Comparison of ENCODE assay signal across 26 cellular contexts in genomic region chr13:84393981-84394625, GRCh38.
"Had no signal": no experiment of that assay in that cellular context is flagged by ENCODE, and none has a peak within 500 bp of the region (broad histone marks: within the 10 kb centered on the region; RNA-seq: fewer than 3 reads in every experiment).

No MANE protein-coding gene starts in this region.

- H3K36me3 Mint-ChIP-seq: activated naive CD4-positive, alpha-beta T cell treated with anti-CD3 and anti-CD28 coated beads, Interleukin-2, amount 50 U/mL, for 24 hours had no signal

- H3K4me3 ChIP-seq: SJSA1 had no signal

- H3K36me3 ChIP-seq: SJSA1 had no signal

- ATAC-seq: activated CD8-positive, alpha-beta T cell treated with anti-CD3 and anti-CD28 coated beads, Interleukin-2, amount 10 ng/mL, durations not matched to agents 7 days and 5 days; SK-N-SH treated with all-trans-retinoic acid at 6 μM for 48 hours had no signal

- H3K4me1 Mint-ChIP-seq: activated naive CD4-positive, alpha-beta T cell treated with anti-CD3 and anti-CD28 coated beads, Interleukin-2, amount 50 U/mL, for 24 hours; central memory CD8-positive, alpha-beta T cell had no signal

- H3K4me1 ChIP-seq: SJSA1 had no signal

- H3K27me3 ChIP-seq: SJSA1 had no signal

- H3K27me3 Mint-ChIP-seq: activated naive CD4-positive, alpha-beta T cell treated with anti-CD3 and anti-CD28 coated beads, Interleukin-2, amount 50 U/mL, for 24 hours; central memory CD8-positive, alpha-beta T cell had no signal

- H3K27ac ChIP-seq: SJSA1 had no signal

- H3K27ac Mint-ChIP-seq: activated CD8-positive, alpha-beta T cell treated with anti-CD3 and anti-CD28 coated beads, Interleukin-2, amount 10 ng/mL, durations not matched to agents 7 days and 5 days; activated naive CD4-positive, alpha-beta T cell treated with anti-CD3 and anti-CD28 coated beads, Interleukin-2, amount 50 U/mL, for 24 hours; activated T-helper 1 cell treated with anti-CD3 and anti-CD28 coated beads, Interleukin-12 subunit alpha, Interleukin-12 subunit beta, Interleukin-2, Interleukin-4 antibody, amounts not matched to agents 30 ng/mL and 10 ng/mL and 1 ng/mL, durations not matched to agents 14 hours and 24 hours and 36 hours; T-helper 2 cell treated with Interferon-gamma antibody and Interleukin-4, amounts not matched to agents 5 μg/mL and 100 μg/mL, for 36 hours had no signal

- H3K4me3 Mint-ChIP-seq: activated CD8-positive, alpha-beta T cell treated with anti-CD3 and anti-CD28 coated beads, Interleukin-2, amount 10 ng/mL, durations not matched to agents 7 days and 5 days; activated naive CD4-positive, alpha-beta T cell treated with anti-CD3 and anti-CD28 coated beads, Interleukin-2, amount 50 U/mL, for 24 hours; activated T-helper 1 cell treated with anti-CD3 and anti-CD28 coated beads, Interleukin-12 subunit alpha, Interleukin-12 subunit beta, Interleukin-2, Interleukin-4 antibody, amounts not matched to agents 30 ng/mL and 10 ng/mL and 1 ng/mL, durations not matched to agents 14 hours and 24 hours and 36 hours; central memory CD8-positive, alpha-beta T cell; T-helper 2 cell treated with Interferon-gamma antibody and Interleukin-4, amounts not matched to agents 5 μg/mL and 100 μg/mL, for 36 hours had no signal

- DNase-seq: activated CD4-positive, alpha-beta T cell treated with anti-CD3 and anti-CD28 coated beads for 48 hours; activated CD4-positive, alpha-beta T cell treated with anti-CD3 and anti-CD28 coated beads, Interleukin-2, amount 50 U/mL, for 4 hours; activated CD4-positive, CD25-positive, alpha-beta regulatory T cell treated with anti-CD3 and anti-CD28 coated beads, Interleukin-2, amount 50 U/mL, for 72 hours; activated CD8-positive, alpha-beta memory T cell treated with anti-CD3 and anti-CD28 coated beads, Interleukin-2, amount 50 U/mL, for 48 hours; activated CD8-positive, alpha-beta T cell treated with anti-CD3 and anti-CD28 coated beads, Interleukin-2, amount 10 ng/mL, durations not matched to agents 7 days and 5 days; activated effector memory CD4-positive, alpha-beta T cell treated with Interleukin-2 at 50 U/mL for 16 hours; activated naive CD4-positive, alpha-beta T cell; activated T-cell treated with anti-CD3 and anti-CD28 coated beads, Interleukin-2, amount 50 U/mL, for 1 hour; aorta; MM.1S; NCI-H1105 treated with DMSO at 0.1 percent for 48 hours; NCI-H1436 treated with DMSO at 0.1 percent for 48 hours; NCI-H1930; NCI-H2107; NCI-H2171 treated with DMSO at 0.1 percent for 48 hours; NCI-H226; NCI-H526; NCI-H82; Right ventricle myocardium superior; SW 1271 had no signal
